In genomic region chr4:13766722-13767495, GRCh38 we compare ENCODE assay signal across 17 cellular contexts.
DNase-seq lines count a peak whose midpoint lies in the region; ATAC-seq and TF ChIP-seq lines count a peak whose summit lies in the region.
"Had no signal": no experiment of that assay in that cellular context is flagged by ENCODE, and none has a peak within 500 bp of the region (broad histone marks: within the 10 kb centered on the region; RNA-seq: fewer than 3 reads in every experiment).

No MANE protein-coding gene starts in this region.

- no peaks in the 10 kb centered on the region for H3K27me3 ChIP-seq in dorsolateral prefrontal cortex
- no peaks in the 10 kb centered on the region for H3K27me3 ChIP-seq in psoas muscle (ENCODE audit: insufficient read depth in 3 of 3, low read length in 2 of 3)
- no peaks in the 10 kb centered on the region for H3K27me3 ChIP-seq in gastroesophageal sphincter
- H3K27me3 ChIP-seq: BE2C had no signal

- no peak for TF ChIP-seq CTCF in dorsolateral prefrontal cortex (IDR thresholded peaks at IDR 0.05 in 54 of 56, conservative IDR thresholded peaks at IDR 0.05 in 2 of 56; ENCODE audit: low read depth in 1 of 56, partially characterized antibody in 56 of 56)
- no peak for TF ChIP-seq CTCF in psoas muscle (IDR thresholded peaks at IDR 0.05)
- no peak for TF ChIP-seq CTCF in omental fat pad (IDR thresholded peaks at IDR 0.05)
- no peak for TF ChIP-seq CTCF in gastroesophageal sphincter (IDR thresholded peaks at IDR 0.05)

- H3K4me3 ChIP-seq in dorsolateral prefrontal cortex = no peak overlapping the region
- H3K4me3 ChIP-seq in psoas muscle = no peak overlapping the region
- H3K4me3 ChIP-seq in gastroesophageal sphincter = no peak overlapping the region

- intact Hi-C loops in dorsolateral prefrontal cortex (cut with DNase I) = loop anchor here (2.0 to 5.0 kb wide), 2 partner anchors 38 to 1235 kb away; partner anchors contain the start of gene CPEB2 (in 1 of the 2)
- intact Hi-C loops in psoas muscle (cut with DNase I) = no loop called here

- H3K9me3 ChIP-seq in psoas muscle = peaks cover 4% of the 10 kb centered on the region
- H3K9me3 ChIP-seq in gastroesophageal sphincter = peaks cover 0 to 17% (median 0%) of the 10 kb centered on the region in 3 donors
- H3K9me3 ChIP-seq: BE2C had no signal

- H3K27ac ChIP-seq in dorsolateral prefrontal cortex (peak overlapping the region in 1 of 59 donors; percentile 36), psoas muscle (no peak overlapping the region), gastroesophageal sphincter (no peak overlapping the region)

- TF ChIP-seq POLR2A in gastroesophageal sphincter (IDR thresholded peaks at IDR 0.05) = no peak

- H3K36me3 ChIP-seq in psoas muscle (ENCODE audit: insufficient read depth in 1 of 2, low read depth in 1 of 2) = no peaks in the 10 kb centered on the region
- H3K36me3 ChIP-seq in gastroesophageal sphincter = no peaks in the 10 kb centered on the region
- H3K36me3 ChIP-seq: BE2C had no signal

- WGBS in psoas muscle, 3 donors = 65 to 68% (median 67%) methylated on average over 12 of the region's 12 CpGs
- 67 to 72% methylated on average over 11 of the region's 12 CpGs for WGBS in gastroesophageal sphincter (ENCODE audit: low coverage in 1 of 2), 2 donors

- DNase-seq in Ammon's horn (ENCODE audit: low spot score) (peak; percentile 69), DMS 273 (lab: John Stamatoyannopoulos, UW; ENCODE audit: unreplicated experiment) (peak; percentile 93), dorsolateral prefrontal cortex (peak in 6 of 10 donors; percentile 17 to 69 (median 62)), lung microvascular endothelial cell (ENCODE audit: low read depth in 2 of 2) (peak; percentile 29 to 53), cerebellar cortex (ENCODE audit: low spot score) (no peak), psoas muscle (no peak), omental fat pad (ENCODE audit: low spot score) (no peak)
- DNase-seq: BE2C; CD8-positive, alpha-beta T cell; H9; Karpas-422; MM.1S; NCI-H1105; NCI-H1930; NCI-H226; NCI-H774 had no signal

- no peak for TF ChIP-seq EP300 in gastroesophageal sphincter (IDR thresholded peaks at IDR 0.05)

- ATAC-seq in psoas muscle (no peak), omental fat pad (ENCODE audit: low FRiP score) (no peak), gastroesophageal sphincter (no peak)
- ATAC-seq: CD8-positive, alpha-beta T cell had no signal

- H3K4me1 ChIP-seq in psoas muscle = no peaks in the 10 kb centered on the region
- no peaks in the 10 kb centered on the region for H3K4me1 ChIP-seq in gastroesophageal sphincter
- H3K4me1 ChIP-seq: BE2C had no signal

Comparison
In these comparisons a context has a peak if more than half of its experiments do, and no peak if none do; other contexts are left out.
1. DNase-seq: peak in Ammon's horn (single experiment), DMS 273 (single experiment), dorsolateral prefrontal cortex (6 of 10) and lung microvascular endothelial cell (2 of 2); none in cerebellar cortex (single experiment), psoas muscle (0 of 2) and omental fat pad (single experiment).
2. intact Hi-C loops: an anchor here in dorsolateral prefrontal cortex (2.0 to 5.0 kb wide); none called in psoas muscle.